Comparison of ENCODE assay signal across 1 cellular context in the genomic region with DNA sequence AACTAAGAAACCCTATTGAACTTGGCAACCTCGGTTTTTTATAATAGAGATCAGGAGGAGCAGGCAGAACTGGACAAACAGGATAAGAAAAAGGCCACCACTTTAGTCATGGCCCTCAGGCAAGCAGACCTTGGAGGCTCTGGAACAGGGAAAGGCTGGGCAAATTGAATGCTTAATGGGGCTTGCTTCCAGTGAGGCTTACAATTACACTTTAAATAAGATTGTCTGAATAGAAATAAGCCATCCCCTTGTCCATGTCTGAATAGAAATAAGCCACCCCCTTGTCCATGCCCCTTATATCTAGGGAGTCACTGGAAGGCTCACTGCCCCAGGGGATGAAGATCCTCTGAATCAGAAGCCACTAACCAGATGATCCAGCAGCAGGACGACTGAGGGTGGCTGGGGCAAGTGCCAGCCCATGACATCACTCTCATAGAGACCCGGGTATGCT.
TF ChIP-seq lines count a peak whose summit lies in the region.

No MANE protein-coding gene starts in this region.

TF ChIP-seq in WTC11, 78 proteins besides CTCF, POLR2A, EP300 and RAD21 (continued from another document):
- TF ChIP-seq, protein P1, sequence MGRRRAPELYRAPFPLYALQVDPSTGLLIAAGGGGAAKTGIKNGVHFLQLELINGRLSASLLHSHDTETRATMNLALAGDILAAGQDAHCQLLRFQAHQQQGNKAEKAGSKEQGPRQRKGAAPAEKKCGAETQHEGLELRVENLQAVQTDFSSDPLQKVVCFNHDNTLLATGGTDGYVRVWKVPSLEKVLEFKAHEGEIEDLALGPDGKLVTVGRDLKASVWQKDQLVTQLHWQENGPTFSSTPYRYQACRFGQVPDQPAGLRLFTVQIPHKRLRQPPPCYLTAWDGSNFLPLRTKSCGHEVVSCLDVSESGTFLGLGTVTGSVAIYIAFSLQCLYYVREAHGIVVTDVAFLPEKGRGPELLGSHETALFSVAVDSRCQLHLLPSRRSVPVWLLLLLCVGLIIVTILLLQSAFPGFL (CRISPR knock-in tag; IDR thresholded peaks at IDR 0.05; ENCODE audit: borderline replicate concordance), result no peak
- TF ChIP-seq NFYB (CRISPR knock-in tag; conservative IDR thresholded peaks at IDR 0.05; ENCODE audit: low read depth) (no peak), ZNF219 (CRISPR knock-in tag; IDR thresholded peaks at IDR 0.05; ENCODE audit: borderline replicate concordance) (no peak), GRHL2 (CRISPR knock-in tag; IDR thresholded peaks at IDR 0.05; ENCODE audit: insufficient replicate concordance, severe bottlenecking) (no peak), NR2C2 (CRISPR knock-in tag; IDR thresholded peaks at IDR 0.05) (no peak), CBFB (CRISPR knock-in tag; IDR thresholded peaks at IDR 0.05; ENCODE audit: low read depth) (no peak)
- TF ChIP-seq, protein P2, sequence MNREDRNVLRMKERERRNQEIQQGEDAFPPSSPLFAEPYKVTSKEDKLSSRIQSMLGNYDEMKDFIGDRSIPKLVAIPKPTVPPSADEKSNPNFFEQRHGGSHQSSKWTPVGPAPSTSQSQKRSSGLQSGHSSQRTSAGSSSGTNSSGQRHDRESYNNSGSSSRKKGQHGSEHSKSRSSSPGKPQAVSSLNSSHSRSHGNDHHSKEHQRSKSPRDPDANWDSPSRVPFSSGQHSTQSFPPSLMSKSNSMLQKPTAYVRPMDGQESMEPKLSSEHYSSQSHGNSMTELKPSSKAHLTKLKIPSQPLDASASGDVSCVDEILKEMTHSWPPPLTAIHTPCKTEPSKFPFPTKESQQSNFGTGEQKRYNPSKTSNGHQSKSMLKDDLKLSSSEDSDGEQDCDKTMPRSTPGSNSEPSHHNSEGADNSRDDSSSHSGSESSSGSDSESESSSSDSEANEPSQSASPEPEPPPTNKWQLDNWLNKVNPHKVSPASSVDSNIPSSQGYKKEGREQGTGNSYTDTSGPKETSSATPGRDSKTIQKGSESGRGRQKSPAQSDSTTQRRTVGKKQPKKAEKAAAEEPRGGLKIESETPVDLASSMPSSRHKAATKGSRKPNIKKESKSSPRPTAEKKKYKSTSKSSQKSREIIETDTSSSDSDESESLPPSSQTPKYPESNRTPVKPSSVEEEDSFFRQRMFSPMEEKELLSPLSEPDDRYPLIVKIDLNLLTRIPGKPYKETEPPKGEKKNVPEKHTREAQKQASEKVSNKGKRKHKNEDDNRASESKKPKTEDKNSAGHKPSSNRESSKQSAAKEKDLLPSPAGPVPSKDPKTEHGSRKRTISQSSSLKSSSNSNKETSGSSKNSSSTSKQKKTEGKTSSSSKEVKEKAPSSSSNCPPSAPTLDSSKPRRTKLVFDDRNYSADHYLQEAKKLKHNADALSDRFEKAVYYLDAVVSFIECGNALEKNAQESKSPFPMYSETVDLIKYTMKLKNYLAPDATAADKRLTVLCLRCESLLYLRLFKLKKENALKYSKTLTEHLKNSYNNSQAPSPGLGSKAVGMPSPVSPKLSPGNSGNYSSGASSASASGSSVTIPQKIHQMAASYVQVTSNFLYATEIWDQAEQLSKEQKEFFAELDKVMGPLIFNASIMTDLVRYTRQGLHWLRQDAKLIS (CRISPR knock-in tag; IDR thresholded peaks at IDR 0.05; ENCODE audit: borderline replicate concordance), result no peak
